ENCODE assay signal across 27 cellular contexts in genomic region chr15:69035918-69036258, GRCh38. TPM values are rescaled to one million over a fixed set of nuclear protein-coding genes. Genes with fewer than 3 reads are reported as not detected.
"Had no signal": no experiment of that assay in that cellular context is flagged by ENCODE, and none has a peak within 500 bp of the region (broad histone marks: within the 10 kb centered on the region; RNA-seq: fewer than 3 reads in every experiment).

No MANE protein-coding gene starts in this region.

- ATAC-seq: gastrocnemius medialis; left cardiac atrium; left ventricle myocardium superior; naive thymus-derived CD4-positive, alpha-beta T cell; stimulated activated memory B cell treated with anti-CD40 and anti-IgM and Interleukin-4, amounts not matched to agents 10 μg/mL and 1 μg/mL and 100 μg/mL, for 72 hours had no signal

- H2AFZ ChIP-seq: hepatocyte had no signal

- H3K4me2 ChIP-seq: hepatocyte had no signal

- H3K27me3 ChIP-seq: hepatocyte, pancreas, thyroid gland had no signal

- H3K36me3 ChIP-seq: gastrocnemius medialis, pancreas, prostate gland, sigmoid colon, thyroid gland, upper lobe of right lung had no signal

- H3K27ac ChIP-seq: gastrocnemius medialis, hepatocyte, pancreas, prostate gland, sigmoid colon, thyroid gland, upper lobe of right lung had no signal

- H3K4me1 ChIP-seq: gastrocnemius medialis, pancreas, prostate gland had no signal

- H3K4me3 ChIP-seq: gastrocnemius medialis, hepatocyte, pancreas, prostate gland, sigmoid colon, thyroid gland, upper lobe of right lung had no signal

- H3K9me3 ChIP-seq: gastrocnemius medialis, pancreas, prostate gland, sigmoid colon, thyroid gland, upper lobe of right lung had no signal

- DNase-seq: activated CD4-positive, alpha-beta T cell treated with anti-CD3 and anti-CD28 coated beads, Interleukin-2, amount 10 ng/mL, durations not matched to agents 24 days and 14 days; activated CD4-positive, CD25-positive, alpha-beta regulatory T cell treated with anti-CD3 and anti-CD28 coated beads, Interleukin-2, amount 50 U/mL, for 72 hours; activated CD8-positive, alpha-beta memory T cell treated with anti-CD3 and anti-CD28 coated beads, Interleukin-2, amount 50 U/mL, for 4 hours; activated gamma-delta T cell; activated naive CD8-positive, alpha-beta T cell treated with anti-CD3 and anti-CD28 coated beads, Interleukin-2, amount 50 U/mL, for 24 hours; activated T-cell treated with anti-CD3 and anti-CD28 coated beads, Interleukin-2, amount 50 U/mL, for 1 hour; amygdala; central memory CD4-positive, alpha-beta T cell; effector CD4-positive, alpha-beta T cell; gastrocnemius medialis; left cardiac atrium; left ventricle myocardium superior; midbrain; naive thymus-derived CD4-positive, alpha-beta T cell; nucleus accumbens; pancreas; retina; sigmoid colon; stimulated activated CD4-positive, alpha-beta T cell treated with anti-CD3 and anti-CD28 coated beads, Interleukin-4, amount 100 ng/mL, for 24 hours; T-helper 1 cell; upper lobe of right lung had no signal

RNA-seq across cellular contexts. Expression of gene NOX5, which starts 21.4 kb away (rescaled TPM):
- total RNA-seq: activated CD4-positive, alpha-beta T cell treated with anti-CD3 and anti-CD28 coated beads, Interleukin-2, amount 10 ng/mL, durations not matched to agents 24 days and 14 days; activated CD8-positive, alpha-beta memory T cell treated with anti-CD3 and anti-CD28 coated beads for 36 hours; gastrocnemius medialis; left ventricle myocardium superior had no signal
- polyA plus RNA-seq: hepatocyte; naive thymus-derived CD4-positive, alpha-beta T cell; neural cell had no signal
